Comparison of ENCODE assay signal across 7 cellular contexts in genomic region chr15:29369261-29369660, GRCh38.
"Had no signal": no experiment of that assay in that cellular context is flagged by ENCODE, and none has a peak within 500 bp of the region (broad histone marks: within the 10 kb centered on the region; RNA-seq: fewer than 3 reads in every experiment).

No MANE protein-coding gene starts in this region.

- H3K4me3 ChIP-seq: GM23248, HAP-1 had no signal

- H3K4me1 ChIP-seq: HAP-1 had no signal

- H3K9me3 ChIP-seq: HAP-1 had no signal

- FAIRE-seq: HTR-8/SVneo had no signal

- H3K9ac ChIP-seq: GM23248 had no signal

- H3K27ac ChIP-seq: GM23248 had no signal

- ATAC-seq: HCT116 had no signal

- H3K36me3 ChIP-seq: HAP-1 had no signal

- DNase-seq: GM23248, GOT3, H7, KG1 had no signal

- H2AFZ ChIP-seq: GM23248 had no signal
